Comparison of ENCODE assay signal across 1 cellular context in the genomic region with DNA sequence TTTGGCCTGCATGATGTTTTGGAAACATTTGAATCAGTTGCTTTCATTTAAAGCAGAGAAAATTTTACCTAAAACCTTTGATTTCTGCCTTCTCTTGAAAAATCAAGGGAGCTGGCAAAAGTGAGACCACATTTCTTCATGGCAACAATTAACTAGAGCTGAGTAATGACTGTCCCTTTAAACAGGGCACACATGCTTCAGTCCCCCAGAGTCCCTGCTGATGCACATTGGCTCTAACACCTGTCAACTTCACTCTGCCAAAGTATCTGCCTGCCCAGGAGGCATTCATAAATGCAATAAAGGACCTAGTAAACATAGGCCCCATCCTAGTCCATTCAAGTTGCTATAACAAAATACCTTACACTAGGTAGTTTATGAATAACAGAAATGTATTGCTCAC.
TF ChIP-seq lines count a peak whose summit lies in the region.

No MANE protein-coding gene starts in this region.

TF ChIP-seq in H1, 55 proteins besides CTCF, POLR2A, EP300 and RAD21 (continued from another document):
- TF ChIP-seq, protein P1, sequence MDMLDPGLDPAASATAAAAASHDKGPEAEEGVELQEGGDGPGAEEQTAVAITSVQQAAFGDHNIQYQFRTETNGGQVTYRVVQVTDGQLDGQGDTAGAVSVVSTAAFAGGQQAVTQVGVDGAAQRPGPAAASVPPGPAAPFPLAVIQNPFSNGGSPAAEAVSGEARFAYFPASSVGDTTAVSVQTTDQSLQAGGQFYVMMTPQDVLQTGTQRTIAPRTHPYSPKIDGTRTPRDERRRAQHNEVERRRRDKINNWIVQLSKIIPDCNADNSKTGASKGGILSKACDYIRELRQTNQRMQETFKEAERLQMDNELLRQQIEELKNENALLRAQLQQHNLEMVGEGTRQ (IDR thresholded peaks at IDR 0.05; ENCODE audit: low read length), result no peak
- no peak for TF ChIP-seq POU5F1 (IDR thresholded peaks at IDR 0.05; ENCODE audit: low read depth, low read length)
- TF ChIP-seq, protein P2, sequence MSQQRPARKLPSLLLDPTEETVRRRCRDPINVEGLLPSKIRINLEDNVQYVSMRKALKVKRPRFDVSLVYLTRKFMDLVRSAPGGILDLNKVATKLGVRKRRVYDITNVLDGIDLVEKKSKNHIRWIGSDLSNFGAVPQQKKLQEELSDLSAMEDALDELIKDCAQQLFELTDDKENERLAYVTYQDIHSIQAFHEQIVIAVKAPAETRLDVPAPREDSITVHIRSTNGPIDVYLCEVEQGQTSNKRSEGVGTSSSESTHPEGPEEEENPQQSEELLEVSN (IDR thresholded peaks at IDR 0.05), result no peak
